In genomic region chr9:120876842-120877240, GRCh38 we compare ENCODE assay signal across 8 cellular contexts. TPM values are rescaled to one million over a fixed set of nuclear protein-coding genes. Genes with fewer than 3 reads are reported as not detected.
A peak's percentile ranks its signal among the peaks of the same experiment; 100 is the strongest.
DNase-seq lines count a peak whose midpoint lies in the region; ATAC-seq and TF ChIP-seq lines count a peak whose summit lies in the region.

PHF19 (minus strand) TSS chr9:120877188; CDS start chr9:120874741, 2,447 bp downstream.

- peaks cover 40% of the 10 kb centered on the region for H3K79me2 ChIP-seq in DOHH2 (ENCODE audit: control insufficient read depth, low read length)
- H3K79me2 ChIP-seq in fibroblast of lung (ENCODE audit: control insufficient read depth, insufficient read depth, low read length), result peaks cover 15% of the 10 kb centered on the region

- DNase-seq in HuH-7.5 (ENCODE audit: low spot score), result peak; percentile 73
- peak; percentile 60 to 67 for DNase-seq in activated CD4-positive, alpha-beta T cell treated with anti-CD3 and anti-CD28 coated beads, Interleukin-2, amount 50 U/mL, for 48 hours
- peak; percentile 37 to 42 for DNase-seq in fibroblast of lung (ENCODE audit: low read depth in 2 of 2)
- DNase-seq in neural crest cell (ENCODE audit: low read depth, low spot score), result no peak
- no peak for DNase-seq in DMS153 (lab: John Stamatoyannopoulos, UW)

- H3K9me2 ChIP-seq in DOHH2 (replicated peaks; ENCODE audit: control insufficient read depth, low read length), result no peaks in the 10 kb centered on the region

- H3K9me3 Mint-ChIP-seq in neural crest cell, result no peaks in the 10 kb centered on the region

- peak within 1 kb of the TSS; percentile 99 for H2AFZ ChIP-seq in fibroblast of lung (ENCODE audit: low read length)

- H3K9me3 ChIP-seq in DOHH2 (ENCODE audit: control insufficient read depth, insufficient read depth, low read length) (no peaks in the 10 kb centered on the region), fibroblast of lung (ENCODE audit: control insufficient read depth, insufficient read depth, low read depth, low read length) (no peaks in the 10 kb centered on the region)

- H4K20me1 ChIP-seq in DOHH2 (ENCODE audit: control insufficient read depth, insufficient read depth, low read depth, low read length) (no peaks in the 10 kb centered on the region), fibroblast of lung (ENCODE audit: control insufficient read depth, extremely low read depth, insufficient read depth, low read length) (no peaks in the 10 kb centered on the region)

- H3K27me3 Mint-ChIP-seq in neural crest cell (ENCODE audit: low read depth), result peaks cover 2% of the 10 kb centered on the region

- H3K4me3 ChIP-seq in DOHH2 (ENCODE audit: low read length) (peak within 1 kb of the TSS; percentile 93), fibroblast of lung (replicated peaks in 1 of 4; ENCODE audit: control extremely low read depth in 1 of 4, insufficient read depth in 1 of 4, low read depth in 3 of 4, low read length in 4 of 4) (peak within 1 kb of the TSS; percentile 72 to 81 (median 76))

- peak within 1 kb of the TSS; percentile 82 for H3K9ac ChIP-seq in fibroblast of lung (ENCODE audit: insufficient read depth, low read length)

- H3K36me3 ChIP-seq in DOHH2 (ENCODE audit: control insufficient read depth, low read length), result peaks cover 61% of the 10 kb centered on the region
- peaks cover 9% of the 10 kb centered on the region for H3K36me3 ChIP-seq in fibroblast of lung (ENCODE audit: control insufficient read depth, insufficient read depth, low read length)

- peak within 1 kb of the TSS; percentile 95 for H3K27ac Mint-ChIP-seq in neural crest cell (ENCODE audit: unreplicated experiment)

- peaks cover 12% of the 10 kb centered on the region for H3K36me3 Mint-ChIP-seq in neural crest cell (ENCODE audit: low read depth)

- TF ChIP-seq CTCF in DOHH2 (IDR thresholded peaks at IDR 0.05; ENCODE audit: low read depth, low read length, poor library complexity, severe bottlenecking) (no peak), fibroblast of lung (conservative IDR thresholded peaks at IDR 0.05 in 1 of 2, IDR thresholded peaks at IDR 0.05 in 1 of 2; ENCODE audit: low read depth in 1 of 2, low read length in 2 of 2) (no peak), neural crest cell (conservative IDR thresholded peaks at IDR 0.05) (no peak)

- ATAC-seq in GM19463 (IDR thresholded peaks at IDR 0.05; ENCODE audit: unreplicated experiment), result peak; percentile 12
- ATAC-seq in GM18858 (IDR thresholded peaks at IDR 0.05; ENCODE audit: unreplicated experiment), result no peak

- H3K27ac ChIP-seq in DOHH2 (ENCODE audit: low read depth, low read length) (peak within 1 kb of the TSS; percentile 97), fibroblast of lung (ENCODE audit: insufficient read depth, low read length) (peak within 1 kb of the TSS; percentile 88)

- H3K4me2 ChIP-seq in DOHH2 (ENCODE audit: low read length) (peak within 1 kb of the TSS; percentile 98), fibroblast of lung (ENCODE audit: extremely low read depth, insufficient read depth, low read length) (peak within 1 kb of the TSS; percentile 99)

- peaks cover 41% of the 10 kb centered on the region for H3K4me1 Mint-ChIP-seq in neural crest cell

- peak within 1 kb of the TSS; percentile 90 for H3K4me3 Mint-ChIP-seq in neural crest cell

- H3F3A ChIP-seq in DOHH2 (ENCODE audit: control insufficient read depth, insufficient read depth), result peaks cover 38% of the 10 kb centered on the region

- H3K27me3 ChIP-seq in DOHH2 (ENCODE audit: control insufficient read depth, low read length) (no peaks in the 10 kb centered on the region), fibroblast of lung (ENCODE audit: control insufficient read depth, insufficient read depth, low read length) (no peaks in the 10 kb centered on the region)

- H3K4me1 ChIP-seq in DOHH2 (ENCODE audit: control insufficient read depth, low read length) (peaks cover 80% of the 10 kb centered on the region), fibroblast of lung (ENCODE audit: control insufficient read depth, extremely low read depth, insufficient read depth, low read length) (peaks cover 8% of the 10 kb centered on the region)

RNA-seq across cellular contexts. Expression of gene PHF19, which starts in this region (rescaled TPM):
- total RNA-seq in fibroblast of lung (22.1 and 38.3 TPM in 2 replicates), neural crest cell (100.0 and 110 TPM in 2 replicates)
- 21.4 and 60.5 TPM in 2 replicates for polyA plus RNA-seq in fibroblast of lung
- polyA plus RNA-seq in fibroblast of lung (2012), result 26.3 and 73.6 TPM in 2 replicates
- polyA minus RNA-seq in fibroblast of lung (ENCODE audit: low replicate concordance), result 47.6 and 166 TPM in 2 replicates

Comparison
In these comparisons a context has a peak if more than half of its experiments do, and no peak if none do; other contexts are left out.
1. DNase-seq: peak in HuH-7.5 (single experiment), activated CD4-positive, alpha-beta T cell treated with anti-CD3 and anti-CD28 coated beads, Interleukin-2, amount 50 U/mL, for 48 hours (2 of 2) and fibroblast of lung (2 of 2); none in neural crest cell (single experiment) and DMS153 (single experiment).